ENCODE assay signal across 8 cellular contexts in genomic region chr14:34699873-34700621, GRCh38. TPM values are rescaled to one million over a fixed set of nuclear protein-coding genes. Genes with fewer than 3 reads are reported as not detected.
DNase-seq lines count a peak whose midpoint lies in the region; ATAC-seq and TF ChIP-seq lines count a peak whose summit lies in the region.

No MANE protein-coding gene starts in this region.

- no peak overlapping the region for H2AFZ ChIP-seq in H9 (ENCODE audit: low read length)

- H3T11ph ChIP-seq in H9 (ENCODE audit: low read length): no peak overlapping the region

- H3K4ac ChIP-seq in H9 (ENCODE audit: low read depth, low read length): no peak overlapping the region

- no peak for TF ChIP-seq CTCF in H9 (conservative IDR thresholded peaks at IDR 0.05)

- no peaks in the 10 kb centered on the region for H3K23me2 ChIP-seq in H9 (ENCODE audit: insufficient read length, low read depth, low read length, poor library complexity, severe bottlenecking)

- DNase-seq in H4 (ENCODE audit: low spot score) (peak; percentile 88), NCI-H524 (lab: John Stamatoyannopoulos, UW) (peak; percentile 90 to 97), dedifferentiated amniotic fluid mesenchymal stem cell (ENCODE audit: extremely low spot score) (peak; percentile 88), renal cortical epithelial cell (ENCODE audit: low read depth) (peak; percentile 93), H9 (no peak)
- no peak for DNase-seq in activated effector memory CD4-positive, alpha-beta T cell treated with anti-CD3 and anti-CD28 coated beads, Interleukin-2, amount 50 U/mL, for 16 hours

- no peak overlapping the region for H3K27ac ChIP-seq in H9 (ENCODE audit: insufficient read length, low read depth, low read length)

- no peak overlapping the region for H4K8ac ChIP-seq in H9 (replicated peaks; ENCODE audit: insufficient read length, low read depth, low read length)

- H2AK5ac ChIP-seq in H9 (ENCODE audit: insufficient read length, low read length): no peak overlapping the region

- H3K79me2 ChIP-seq in H9 (ENCODE audit: insufficient read depth, low read length): no peaks in the 10 kb centered on the region

- H3K56ac ChIP-seq in H9 (ENCODE audit: insufficient read length, low read depth, low read length): no peak overlapping the region

- WGBS in H9 (ENCODE audit: extremely low coverage, insufficient read length, low lambda C conversion rate): no CpG with 5 or more reads among the region's 4 CpGs

- H3K9me3 ChIP-seq in H9 (ENCODE audit: control insufficient read depth, low read depth, low read length): no peaks in the 10 kb centered on the region

- H3K4me2 ChIP-seq in H9 (ENCODE audit: insufficient read depth, insufficient read length, low read length): no peak overlapping the region

- no peak overlapping the region for H4K91ac ChIP-seq in H9 (ENCODE audit: insufficient read length, low read depth, low read length)

- H2BK5ac ChIP-seq in H9 (ENCODE audit: insufficient read length, low read length): no peak overlapping the region

- ATAC-seq in HG03095 (IDR thresholded peaks at IDR 0.05; ENCODE audit: unreplicated experiment): no peak
- no peak for ATAC-seq in GM21723 (IDR thresholded peaks at IDR 0.05; ENCODE audit: unreplicated experiment)

- H4K20me1 ChIP-seq in H9 (ENCODE audit: control insufficient read depth, insufficient read depth, insufficient read length): no peaks in the 10 kb centered on the region

- H3K9me3 Mint-ChIP-seq in H9: no peaks in the 10 kb centered on the region

- H3K18ac ChIP-seq in H9 (ENCODE audit: insufficient read length, low read depth, low read length): no peak overlapping the region

- no peak overlapping the region for H3K14ac ChIP-seq in H9 (ENCODE audit: insufficient read depth, low read length)

- no peaks in the 10 kb centered on the region for H3K79me1 ChIP-seq in H9 (ENCODE audit: insufficient read depth, low read depth, low read length, poor library complexity, severe bottlenecking)

- no peaks in the 10 kb centered on the region for H3K27me3 Mint-ChIP-seq in H9 (ENCODE audit: low read depth)

- no peaks in the 10 kb centered on the region for H3K27me3 ChIP-seq in H9 (ENCODE audit: insufficient read depth, low read length)

- H4K5ac ChIP-seq in H9 (ENCODE audit: insufficient read length, low read depth, low read length): no peak overlapping the region

- H2BK120ac ChIP-seq in H9 (ENCODE audit: low read depth, low read length, poor library complexity, severe bottlenecking): no peak overlapping the region

- H3K23ac ChIP-seq in H9 (ENCODE audit: insufficient read length, low read depth, low read length): no peak overlapping the region

- no peak overlapping the region for H2BK12ac ChIP-seq in H9 (ENCODE audit: insufficient read length, low read depth, low read length)

- no peak overlapping the region for H3K9ac ChIP-seq in H9 (ENCODE audit: extremely low read depth, insufficient read length, low read length)

- H2BK15ac ChIP-seq in H9 (ENCODE audit: low read depth, low read length): no peak overlapping the region

- no peak overlapping the region for H2BK20ac ChIP-seq in H9 (ENCODE audit: low read depth, low read length, poor library complexity, severe bottlenecking)

- H3K4me1 ChIP-seq in H9 (ENCODE audit: insufficient read depth, low read length): no peaks in the 10 kb centered on the region

- no peak overlapping the region for H3K4me3 Mint-ChIP-seq in H9

- no peaks in the 10 kb centered on the region for H3K36me3 Mint-ChIP-seq in H9 (ENCODE audit: insufficient read depth in 1 of 3, low read depth in 3 of 3)

- H3K4me1 Mint-ChIP-seq in H9: no peaks in the 10 kb centered on the region

- no peak overlapping the region for H3K27ac Mint-ChIP-seq in H9

RNA-seq across cellular contexts. Expression of gene CFL2, which starts 14.3 kb away (rescaled TPM):
- 77.8 and 97.7 TPM in 2 replicates for total RNA-seq in H4 (2014; rRNA removed; shearing (Covaris generic))
- total RNA-seq in renal cortical epithelial cell (54.4 and 57.3 TPM in 2 replicates), H9 (2021) (13.9 and 14.2 TPM in 2 replicates)

Comparison
In these comparisons a context has a peak if more than half of its experiments do, and no peak if none do; other contexts are left out.
1. DNase-seq: peak in H4 (single experiment), NCI-H524 (2 of 2), dedifferentiated amniotic fluid mesenchymal stem cell (single experiment) and renal cortical epithelial cell (single experiment); none in activated effector memory CD4-positive, alpha-beta T cell treated with anti-CD3 and anti-CD28 coated beads, Interleukin-2, amount 50 U/mL, for 16 hours (single experiment) and H9 (single experiment).